In genomic region chr19:38648789-38649304, GRCh38 we compare ENCODE assay signal across 8 cellular contexts.
DNase-seq lines count a peak whose midpoint lies in the region; ATAC-seq and TF ChIP-seq lines count a peak whose summit lies in the region.

No MANE protein-coding gene starts in this region.

- peaks cover 50% of the 10 kb centered on the region for H4K20me1 ChIP-seq in DND-41 (ENCODE audit: insufficient read depth, low read length)
- H4K20me1 ChIP-seq in OCI-LY3 (ENCODE audit: insufficient read depth, low read length), result peaks cover 49% of the 10 kb centered on the region

- H3K4me3 ChIP-seq in DND-41 (ENCODE audit: low read depth in 1 of 2, low read length in 2 of 2) (peak overlapping the region; percentile 75 to 98; a peak in 3 of 4 replicates), OCI-LY3 (ENCODE audit: low read length) (peak overlapping the region; percentile 99), epithelial cell of esophagus (ENCODE audit: low read length) (peak overlapping the region; percentile 100), parathyroid adenoma (ENCODE audit: low read depth, low read length) (peak overlapping the region; percentile 99)

- H3K27me3 ChIP-seq in DND-41 (ENCODE audit: insufficient read depth, low read length, poor library complexity), result no peaks in the 10 kb centered on the region
- no peaks in the 10 kb centered on the region for H3K27me3 ChIP-seq in OCI-LY3 (ENCODE audit: low read depth, low read length)
- H3K27me3 ChIP-seq in parathyroid adenoma (ENCODE audit: control insufficient read depth, insufficient read depth, low read length), result no peaks in the 10 kb centered on the region

- H3K9me3 ChIP-seq in DND-41 (ENCODE audit: insufficient read depth, low read length, severe bottlenecking) (no peaks in the 10 kb centered on the region), OCI-LY3 (ENCODE audit: insufficient read depth, low read length) (no peaks in the 10 kb centered on the region), parathyroid adenoma (ENCODE audit: control insufficient read depth, low read length) (no peaks in the 10 kb centered on the region)

- H3K79me2 ChIP-seq in DND-41 (ENCODE audit: insufficient read depth, low read length) (peaks cover 64% of the 10 kb centered on the region), OCI-LY3 (ENCODE audit: low read length) (peaks cover 64% of the 10 kb centered on the region), parathyroid adenoma (peaks cover 61% of the 10 kb centered on the region)

- H3K4me1 ChIP-seq in DND-41 (ENCODE audit: insufficient read depth, low read length) (peaks cover 42% of the 10 kb centered on the region), OCI-LY3 (ENCODE audit: low read length) (peaks cover 35% of the 10 kb centered on the region), parathyroid adenoma (peaks cover 36% of the 10 kb centered on the region)

- H2AFZ ChIP-seq in DND-41 (ENCODE audit: low read depth, low read length) (no peak overlapping the region), OCI-LY3 (ENCODE audit: low read depth, low read length) (no peak overlapping the region), parathyroid adenoma (no peak overlapping the region)

- H3K27ac ChIP-seq in DND-41 (ENCODE audit: low read length) (peak overlapping the region; percentile 62), OCI-LY3 (ENCODE audit: low read length) (no peak overlapping the region), parathyroid adenoma (peak overlapping the region; percentile 95)

- no peak for DNase-seq in DND-41
- DNase-seq in epithelial cell of esophagus (ENCODE audit: low read depth), result no peak

- TF ChIP-seq POLR2A in GM18505 (IDR thresholded peaks at IDR 0.05; ENCODE audit: borderline replicate concordance, extremely low read depth, insufficient read depth, insufficient read length), result no peak

- H3K36me3 ChIP-seq in DND-41 (ENCODE audit: insufficient read depth, low read length) (peaks cover 8% of the 10 kb centered on the region; the same call in 1 of the 2 replicates), OCI-LY3 (replicated peaks; ENCODE audit: low read depth, low read length) (peaks cover 20% of the 10 kb centered on the region), parathyroid adenoma (ENCODE audit: control insufficient read depth, insufficient read depth, low read length) (no peaks in the 10 kb centered on the region)

- H3K4me2 ChIP-seq in DND-41 (ENCODE audit: insufficient read depth, low read length) (peak overlapping the region; percentile 84), OCI-LY3 (ENCODE audit: low read length) (peak overlapping the region; percentile 94), parathyroid adenoma (ENCODE audit: low read length) (peak overlapping the region; percentile 100)

- no peak for ATAC-seq in DND-41 (ENCODE audit: insufficient read depth, low read depth)
- no peak for ATAC-seq in GM18520 (IDR thresholded peaks at IDR 0.05; ENCODE audit: unreplicated experiment)
- ATAC-seq in HG03097 (IDR thresholded peaks at IDR 0.05; ENCODE audit: low FRiP score, unreplicated experiment), result no peak
- ATAC-seq in GM18505 (IDR thresholded peaks at IDR 0.05; ENCODE audit: unreplicated experiment), result no peak
- no peak for ATAC-seq in GM18517 (IDR thresholded peaks at IDR 0.05; ENCODE audit: unreplicated experiment)

- H3K9ac ChIP-seq in DND-41 (ENCODE audit: low read depth, low read length) (peak overlapping the region; percentile 90), OCI-LY3 (ENCODE audit: low read length) (peak overlapping the region; percentile 99), parathyroid adenoma (peak overlapping the region; percentile 97)

- TF ChIP-seq CTCF in DND-41 (IDR thresholded peaks at IDR 0.05; ENCODE audit: borderline replicate concordance, extremely low read depth, low read length, poor library complexity, severe bottlenecking) (no peak), OCI-LY3 (IDR thresholded peaks at IDR 0.05; ENCODE audit: low read depth, low read length) (no peak), epithelial cell of esophagus (IDR thresholded peaks at IDR 0.05; ENCODE audit: insufficient read depth, low read depth, low read length, missing control alignments) (no peak), parathyroid adenoma (IDR thresholded peaks at IDR 0.05) (no peak)
